1 cellular context compared by ENCODE assay signal in the genomic region with DNA sequence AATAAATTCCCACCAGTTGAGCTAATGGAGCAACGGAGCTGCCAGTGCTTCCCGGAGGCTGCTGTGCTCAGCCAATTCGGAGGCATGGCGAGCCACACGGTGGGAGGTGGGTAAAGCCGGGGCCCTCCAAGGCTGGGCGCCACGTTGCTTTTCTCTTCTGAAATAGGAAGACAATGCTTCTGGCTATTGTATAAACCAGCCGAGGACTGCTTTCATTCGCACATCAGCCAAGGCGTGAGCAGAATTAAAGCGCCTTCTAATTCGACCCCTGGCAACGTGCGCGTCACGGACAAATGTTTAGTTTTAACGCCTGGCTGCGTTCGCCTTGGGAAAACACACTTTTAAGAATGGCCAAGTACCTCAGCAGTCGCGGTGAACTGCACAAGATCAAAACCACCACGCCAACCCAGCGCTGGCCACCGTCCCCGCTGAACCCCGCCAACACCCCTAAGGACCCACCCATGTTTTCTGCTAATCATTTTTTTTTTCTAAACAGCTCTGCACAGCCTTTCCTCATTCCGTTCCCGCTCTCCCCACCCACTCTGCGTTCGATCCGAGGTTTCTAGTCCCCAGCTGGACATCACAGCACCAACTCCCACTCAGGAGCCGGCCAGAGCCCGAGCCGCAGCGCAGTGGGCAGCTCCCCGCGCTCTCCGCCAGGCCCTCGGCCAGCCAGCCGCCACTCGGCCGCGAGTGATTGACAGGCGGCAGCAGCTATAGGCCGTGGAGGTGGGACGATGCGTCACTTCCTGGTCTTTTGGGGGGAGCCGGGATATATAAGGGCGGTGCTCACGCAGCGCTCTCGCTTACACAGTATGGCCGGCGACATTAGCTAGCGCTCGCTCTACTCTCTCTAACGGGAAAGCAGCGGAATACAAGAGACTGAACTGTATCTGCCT.
TF ChIP-seq lines count a peak whose summit lies in the region.

A gene (plus strand): TSS at position 805 of the 899 bp plus-strand sequence. CDS start 321 bp downstream, outside the sequence.

TF ChIP-seq in K562, 482 proteins besides CTCF, POLR2A, EP300 and RAD21 (continued from another document):
- TF ChIP-seq, protein P1, sequence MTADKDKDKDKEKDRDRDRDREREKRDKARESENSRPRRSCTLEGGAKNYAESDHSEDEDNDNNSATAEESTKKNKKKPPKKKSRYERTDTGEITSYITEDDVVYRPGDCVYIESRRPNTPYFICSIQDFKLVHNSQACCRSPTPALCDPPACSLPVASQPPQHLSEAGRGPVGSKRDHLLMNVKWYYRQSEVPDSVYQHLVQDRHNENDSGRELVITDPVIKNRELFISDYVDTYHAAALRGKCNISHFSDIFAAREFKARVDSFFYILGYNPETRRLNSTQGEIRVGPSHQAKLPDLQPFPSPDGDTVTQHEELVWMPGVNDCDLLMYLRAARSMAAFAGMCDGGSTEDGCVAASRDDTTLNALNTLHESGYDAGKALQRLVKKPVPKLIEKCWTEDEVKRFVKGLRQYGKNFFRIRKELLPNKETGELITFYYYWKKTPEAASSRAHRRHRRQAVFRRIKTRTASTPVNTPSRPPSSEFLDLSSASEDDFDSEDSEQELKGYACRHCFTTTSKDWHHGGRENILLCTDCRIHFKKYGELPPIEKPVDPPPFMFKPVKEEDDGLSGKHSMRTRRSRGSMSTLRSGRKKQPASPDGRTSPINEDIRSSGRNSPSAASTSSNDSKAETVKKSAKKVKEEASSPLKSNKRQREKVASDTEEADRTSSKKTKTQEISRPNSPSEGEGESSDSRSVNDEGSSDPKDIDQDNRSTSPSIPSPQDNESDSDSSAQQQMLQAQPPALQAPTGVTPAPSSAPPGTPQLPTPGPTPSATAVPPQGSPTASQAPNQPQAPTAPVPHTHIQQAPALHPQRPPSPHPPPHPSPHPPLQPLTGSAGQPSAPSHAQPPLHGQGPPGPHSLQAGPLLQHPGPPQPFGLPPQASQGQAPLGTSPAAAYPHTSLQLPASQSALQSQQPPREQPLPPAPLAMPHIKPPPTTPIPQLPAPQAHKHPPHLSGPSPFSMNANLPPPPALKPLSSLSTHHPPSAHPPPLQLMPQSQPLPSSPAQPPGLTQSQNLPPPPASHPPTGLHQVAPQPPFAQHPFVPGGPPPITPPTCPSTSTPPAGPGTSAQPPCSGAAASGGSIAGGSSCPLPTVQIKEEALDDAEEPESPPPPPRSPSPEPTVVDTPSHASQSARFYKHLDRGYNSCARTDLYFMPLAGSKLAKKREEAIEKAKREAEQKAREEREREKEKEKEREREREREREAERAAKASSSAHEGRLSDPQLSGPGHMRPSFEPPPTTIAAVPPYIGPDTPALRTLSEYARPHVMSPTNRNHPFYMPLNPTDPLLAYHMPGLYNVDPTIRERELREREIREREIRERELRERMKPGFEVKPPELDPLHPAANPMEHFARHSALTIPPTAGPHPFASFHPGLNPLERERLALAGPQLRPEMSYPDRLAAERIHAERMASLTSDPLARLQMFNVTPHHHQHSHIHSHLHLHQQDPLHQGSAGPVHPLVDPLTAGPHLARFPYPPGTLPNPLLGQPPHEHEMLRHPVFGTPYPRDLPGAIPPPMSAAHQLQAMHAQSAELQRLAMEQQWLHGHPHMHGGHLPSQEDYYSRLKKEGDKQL (CRISPR knock-in tag; IDR thresholded peaks at IDR 0.05; ENCODE audit: borderline replicate concordance) = 0 out of 2 replicates have a peak, but pooled peaks have one; percentile 45
- TF ChIP-seq ZNF384 (IDR thresholded peaks at IDR 0.05; ENCODE audit: low read depth, low read length) (peak; percentile 10), HLTF (IDR thresholded peaks at IDR 0.05) (0 out of 2 replicates have a peak, but pooled peaks have one; percentile 30)
